ENCODE assay signal across 33 cellular contexts in genomic region chr9:27518809-27519208, GRCh38. TPM values are rescaled to one million over a fixed set of nuclear protein-coding genes. Genes with fewer than 3 reads are reported as not detected.
"Had no signal": no experiment of that assay in that cellular context is flagged by ENCODE, and none has a peak within 500 bp of the region (broad histone marks: within the 10 kb centered on the region; RNA-seq: fewer than 3 reads in every experiment).

No MANE protein-coding gene starts in this region.

- H3K4me1 ChIP-seq: SJSA1 had no signal

- H3K4me3 ChIP-seq: ascending aorta, body of pancreas, SJSA1 had no signal

- H3K9ac ChIP-seq: SK-N-SH had no signal

- H3K27ac ChIP-seq: ascending aorta, body of pancreas, SJSA1 had no signal

- DNase-seq: activated CD4-positive, alpha-beta T cell treated with anti-CD3 and anti-CD28 coated beads for 36 hours; activated CD4-positive, alpha-beta T cell treated with anti-CD3 and anti-CD28 coated beads, Interleukin-2, amount 10 ng/mL, durations not matched to agents 7 days and 5 days; activated CD4-positive, alpha-beta T cell treated with anti-CD3 and anti-CD28 coated beads, Interleukin-2, amount 50 U/mL, for 48 hours; activated CD8-positive, alpha-beta T cell treated with anti-CD3 and anti-CD28 coated beads, Interleukin-2, amount 10 ng/mL, durations not matched to agents 7 days and 5 days; activated gamma-delta T cell; activated naive CD4-positive, alpha-beta T cell treated with Interleukin-2 at 50 U/mL for 16 hours; activated naive CD8-positive, alpha-beta T cell treated with anti-CD3 and anti-CD28 coated beads, Interleukin-2, amount 10 ng/mL, durations not matched to agents 7 days and 5 days; activated T-cell treated with anti-CD3 and anti-CD28 coated beads, Interleukin-2, amount 50 U/mL, for 24 hours; amygdala; body of pancreas; central memory CD4-positive, alpha-beta T cell; NCI-H1092; NCI-H1436 treated with DMSO at 0.1 percent for 48 hours; NCI-H1694 treated with DMSO at 0.1 percent for 48 hours; NCI-H2029 treated with DMSO at 0.1 percent for 48 hours; NCI-H2107; NCI-H2171; NCI-H510A; NCI-H526; NCI-H748 treated with DMSO at 0.1 percent for 48 hours; NK-92 treated with Interleukin-12 subunit alpha and Interleukin-12 subunit beta, amount 100 ng/mL, for 24 hours; SHP77 treated with DMSO at 0.1 percent for 48 hours; SK-N-SH had no signal

- H3K36me3 ChIP-seq: ascending aorta, SJSA1 had no signal

- H3K9me2 ChIP-seq: SK-N-SH had no signal

- ATAC-seq: activated CD4-positive, alpha-beta T cell treated with anti-CD3 and anti-CD28 coated beads for 36 hours; activated CD4-positive, CD25-positive, alpha-beta regulatory T cell treated with anti-CD3 and anti-CD28 coated beads, Interleukin-2, amount 50 U/mL, for 24 hours; activated CD8-positive, alpha-beta T cell treated with anti-CD3 and anti-CD28 coated beads, Interleukin-2, amount 10 ng/mL, durations not matched to agents 7 days and 5 days; body of pancreas; WTC11 had no signal

- H3K9me3 ChIP-seq: ascending aorta, body of pancreas, SJSA1, SK-N-SH had no signal

- H3K27me3 ChIP-seq: ascending aorta, body of pancreas, SJSA1 had no signal

- FAIRE-seq: TTC549 had no signal

RNA-seq across cellular contexts. Expression of gene IFNK, which starts 5.3 kb away (rescaled TPM):
- total RNA-seq: activated CD4-positive, alpha-beta T cell treated with anti-CD3 and anti-CD28 coated beads for 36 hours; activated CD4-positive, alpha-beta T cell treated with anti-CD3 and anti-CD28 coated beads, Interleukin-2, amount 10 ng/mL, durations not matched to agents 7 days and 5 days; activated CD8-positive, alpha-beta T cell treated with anti-CD3 and anti-CD28 coated beads, Interleukin-2, amount 10 ng/mL, durations not matched to agents 7 days and 5 days; activated naive CD8-positive, alpha-beta T cell treated with anti-CD3 and anti-CD28 coated beads, Interleukin-2, amount 10 ng/mL, durations not matched to agents 7 days and 5 days; activated T-helper 2 cell treated with anti-CD3 and anti-CD28 coated beads, Interferon-gamma antibody, Interleukin-2, Interleukin-4, amounts not matched to agents 10 μg/mL and 5 μg/mL and 100 μg/mL, durations not matched to agents 14 hours and 24 hours and 36 hours; ascending aorta; body of pancreas; chondrocyte; M059J; OCI-LY7; SJSA1; WTC11 had no signal
- polyA plus RNA-seq: adipose tissue, SK-N-SH had no signal

RNA-seq across cellular contexts. Expression of gene MOB3B, which starts 10.8 kb away (rescaled TPM):
- total RNA-seq: SJSA1 had no signal
